Comparison of ENCODE assay signal across 25 cellular contexts in genomic region chr3:176995946-176996345, GRCh38.
"Had no signal": no experiment of that assay in that cellular context is flagged by ENCODE, and none has a peak within 500 bp of the region (broad histone marks: within the 10 kb centered on the region; RNA-seq: fewer than 3 reads in every experiment).

No MANE protein-coding gene starts in this region.

- ATAC-seq: stimulated activated memory B cell treated with anti-CD40 and anti-IgM and Interleukin-4, amounts not matched to agents 10 μg/mL and 1 μg/mL and 100 μg/mL, for 72 hours; stimulated activated naive B cell treated with anti-CD40 and anti-IgM and Interleukin-4, amounts not matched to agents 10 μg/mL and 1 μg/mL and 100 μg/mL, for 72 hours; upper lobe of right lung had no signal

- H3K4me3 ChIP-seq: stomach, suprapubic skin, testis, thoracic aorta, thyroid gland, tibial artery, tibial nerve, transverse colon, upper lobe of left lung, upper lobe of right lung, uterus, vagina had no signal

- DNase-seq: stimulated activated CD4-positive, alpha-beta T cell treated with anti-CD3 and anti-CD28 coated beads, Interleukin-2, amount 100 ng/mL, for 48 hours; stimulated activated CD4-positive, alpha-beta T cell treated with anti-CD3 and anti-CD28 coated beads, Interleukin-4, amount 100 ng/mL, for 1 hour; stimulated activated CD4-positive, alpha-beta T cell treated with anti-CD3 and anti-CD28 coated beads, Interleukin-4, amount 100 ng/mL, for 24 hours; stimulated activated CD4-positive, alpha-beta T cell treated with anti-CD3 and anti-CD28 coated beads, Interleukin-4, amount 100 ng/mL, for 4 hours; stimulated activated CD8-positive, alpha-beta memory T cell treated with anti-CD3 and anti-CD28 coated beads, Interleukin-4, amount 100 ng/mL, for 48 hours; stimulated activated naive B cell treated with anti-CD40 and anti-IgM and Interleukin-4, amounts not matched to agents 10 μg/mL and 1 μg/mL and 100 μg/mL, for 72 hours; stimulated activated naive CD4-positive, alpha-beta T cell; stimulated activated naive CD4-positive, alpha-beta T cell treated with Interleukin-2 at 50 U/mL for 16 hours; stimulated activated naive CD8-positive, alpha-beta T cell treated with anti-CD3 and anti-CD28 coated beads, Interleukin-15, Interleukin-2, amounts not matched to agents 100 U/mL and 50 U/mL, for 24 hours; stomach; substantia nigra; testis; thyroid gland; tibial artery; transverse colon; trophoblast cell; upper lobe of left lung; upper lobe of right lung; uterus had no signal

- H3K9me3 ChIP-seq: suprapubic skin, testis, thoracic aorta, thyroid gland, transverse colon, upper lobe of left lung, upper lobe of right lung, uterus, vagina had no signal

- H3K4me1 ChIP-seq: stomach, suprapubic skin, testis, thyroid gland, tibial artery, tibial nerve, transverse colon, upper lobe of left lung, upper lobe of right lung, uterus, vagina had no signal

- H3K36me3 ChIP-seq: stomach, suprapubic skin, thoracic aorta, thyroid gland, tibial artery, tibial nerve, transverse colon, upper lobe of left lung, upper lobe of right lung, uterus, vagina had no signal

- H3K27ac ChIP-seq: stomach, suprapubic skin, testis, thoracic aorta, thyroid gland, tibial artery, tibial nerve, transverse colon, upper lobe of left lung, upper lobe of right lung, uterus, vagina had no signal

- FAIRE-seq: urothelium cell line had no signal

- H3K27me3 ChIP-seq: stomach, suprapubic skin, testis, thyroid gland, tibial artery, tibial nerve, transverse colon, upper lobe of left lung, upper lobe of right lung, uterus, vagina had no signal
